Comparison of ENCODE assay signal across 8 cellular contexts in the genomic region with DNA sequence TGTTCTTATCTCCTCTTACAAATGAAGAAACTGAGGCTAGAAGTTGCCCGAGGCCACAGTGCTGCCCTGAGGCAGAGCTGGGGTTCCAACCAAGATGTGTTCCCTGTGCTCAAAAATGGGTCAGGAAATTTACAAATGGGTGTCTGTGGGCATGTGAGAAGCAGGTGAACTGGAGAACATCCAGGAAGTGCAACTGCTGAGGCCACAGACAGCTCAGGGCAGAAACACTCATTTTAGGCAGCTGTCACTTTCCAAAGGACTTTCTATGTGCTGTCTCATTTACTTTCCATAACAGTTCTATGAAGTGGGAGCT. TPM values are rescaled to one million over a fixed set of nuclear protein-coding genes. Genes with fewer than 3 reads are reported as not detected.
DNase-seq lines count a peak whose midpoint lies in the region; ATAC-seq and TF ChIP-seq lines count a peak whose summit lies in the region.

No MANE protein-coding gene starts in this region.

- H3K36me3 Mint-ChIP-seq in brain: no peaks in the 10 kb centered on the region

- peak overlapping the region; percentile 62 to 99 (median 95) for H3K27ac Mint-ChIP-seq in brain

- peaks cover 3% of the 10 kb centered on the region for H3K27me3 Mint-ChIP-seq in brain

- ATAC-seq in GM19395 (IDR thresholded peaks at IDR 0.05; ENCODE audit: unreplicated experiment) (no peak), GM19324 (IDR thresholded peaks at IDR 0.05; ENCODE audit: low FRiP score, unreplicated experiment) (no peak)

- DNase-seq in activated CD4-positive, alpha-beta T cell treated with anti-CD3 and anti-CD28 coated beads for 48 hours: peak; percentile 25
- DNase-seq in activated CD4-positive, alpha-beta T cell treated with anti-CD3 and anti-CD28 coated beads, Interleukin-2, amount 50 U/mL, for 4 hours: no peak
- peak; percentile 22 for DNase-seq in RPMI7951 (ENCODE audit: low read depth)
- DNase-seq in NCI-H1436 (lab: John Stamatoyannopoulos, UW): no peak

- H3K4me3 ChIP-seq in skeletal muscle satellite cell (ENCODE audit: low read length): no peak overlapping the region

- H3K4me3 Mint-ChIP-seq in brain: no peak overlapping the region

- no peak for TF ChIP-seq CTCF in brain (conservative IDR thresholded peaks at IDR 0.05)

- peaks cover 89% of the 10 kb centered on the region for H3K4me1 Mint-ChIP-seq in brain

- peaks cover 7% of the 10 kb centered on the region for H3K27me3 ChIP-seq in skeletal muscle satellite cell (ENCODE audit: control insufficient read depth, insufficient read depth, low read length)

- H3K4me1 ChIP-seq in skeletal muscle satellite cell (ENCODE audit: control insufficient read depth, insufficient read depth, low read length): peaks cover 26% of the 10 kb centered on the region

- no peaks in the 10 kb centered on the region for H3K9me3 ChIP-seq in skeletal muscle satellite cell (replicated peaks; ENCODE audit: low read length)

- no peak overlapping the region for H3K9ac ChIP-seq in skeletal muscle satellite cell (ENCODE audit: low read depth, low read length)

- peaks cover 0 to 8% (median 0%) of the 10 kb centered on the region in 5 experiments for H3K9me3 Mint-ChIP-seq in brain

- H3K36me3 ChIP-seq in skeletal muscle satellite cell (ENCODE audit: insufficient read depth, low read length): no peaks in the 10 kb centered on the region

- peak overlapping the region; percentile 73 for H3K4me2 ChIP-seq in skeletal muscle satellite cell (ENCODE audit: low read length)

RNA-seq across cellular contexts. Expression of gene ATP2B2, which starts 47.2 kb away (rescaled TPM):
- 0.39 and 0.72 TPM in 2 replicates for total RNA-seq in RPMI7951 (2014; rRNA removed; shearing (Covaris generic))
- 13.9 TPM for polyA plus RNA-seq in brain (ENCODE audit: insufficient read depth, low read depth, low replicate concordance)
- total RNA-seq in skeletal muscle satellite cell (2012; rRNA removed): not detected in 2 replicates

Comparison
In these comparisons a context has a peak if more than half of its experiments do, and no peak if none do; other contexts are left out.
1. DNase-seq: peak in activated CD4-positive, alpha-beta T cell treated with anti-CD3 and anti-CD28 coated beads for 48 hours (single experiment) and RPMI7951 (single experiment); none in activated CD4-positive, alpha-beta T cell treated with anti-CD3 and anti-CD28 coated beads, Interleukin-2, amount 50 U/mL, for 4 hours (0 of 2) and NCI-H1436 (single experiment).